ENCODE assay signal across 8 cellular contexts in the genomic region with DNA sequence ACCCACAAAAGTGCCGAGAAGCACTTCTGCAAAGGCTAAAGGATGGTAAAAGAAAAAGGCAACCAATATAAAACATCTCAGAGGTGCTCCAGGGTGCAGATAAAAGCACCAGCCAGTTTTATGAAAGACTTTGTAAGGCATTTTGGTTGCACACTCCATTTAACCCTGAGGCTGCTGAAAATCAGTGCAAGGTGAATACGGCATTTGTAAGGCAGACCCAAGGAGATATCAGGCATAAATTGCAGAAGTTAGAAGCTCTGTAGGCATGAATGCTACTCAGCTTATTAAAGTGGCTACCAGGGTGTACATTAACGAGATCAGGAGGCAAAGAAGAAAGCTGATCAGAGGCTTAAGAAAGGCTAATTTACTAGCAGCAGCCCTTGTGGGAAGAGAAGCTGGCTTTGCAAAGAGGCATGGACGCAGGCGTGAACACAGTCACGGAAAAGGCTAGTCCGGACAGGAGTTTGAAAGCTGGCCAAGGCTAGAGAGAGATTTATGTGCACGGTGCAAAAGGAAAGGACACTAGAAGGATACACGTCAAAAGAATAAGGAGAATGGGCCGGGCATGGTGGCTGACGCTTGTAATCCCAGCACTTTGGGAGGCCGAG.
DNase-seq lines count a peak whose midpoint lies in the region; TF ChIP-seq lines count a peak whose summit lies in the region.

No MANE protein-coding gene starts in this region.

- TF ChIP-seq CTCF in AG10803 (conservative IDR thresholded peaks at IDR 0.05; ENCODE audit: low read length) (no peak), NB4 (IDR thresholded peaks at IDR 0.05; ENCODE audit: low read depth, low read length) (no peak)

- no peak for TF ChIP-seq POLR2A in NB4 (IDR thresholded peaks at IDR 0.05; ENCODE audit: extremely low read depth, insufficient read length)

- H3K4me3 ChIP-seq in AG10803 (ENCODE audit: low read length) (peak overlapping the region; percentile 54), NB4 (ENCODE audit: low read depth, low read length) (peak overlapping the region; percentile 64)

- DNase-seq in AG10803 (ENCODE audit: low read depth) (no peak), NB4 (ENCODE audit: low read depth) (peak; percentile 9), dermis blood vessel endothelial cell (peak; percentile 7), myocyte (ENCODE audit: low read depth) (peak; percentile 19), AG08395 (ENCODE audit: low spot score) (no peak), NAMALWA (ENCODE audit: low spot score) (no peak), A172 (ENCODE audit: low spot score) (no peak), HCEC 1CT (no peak)

Comparison
In these comparisons a context has a peak if more than half of its experiments do, and no peak if none do; other contexts are left out.
1. DNase-seq: peak in NB4 (single experiment), dermis blood vessel endothelial cell (single experiment) and myocyte (single experiment); none in AG10803 (single experiment), AG08395 (single experiment), NAMALWA (single experiment), A172 (single experiment) and HCEC 1CT (single experiment).